In genomic region chr3:195260286-195260905, GRCh38 we compare ENCODE assay signal across 8 cellular contexts. TPM values are rescaled to one million over a fixed set of nuclear protein-coding genes. Genes with fewer than 3 reads are reported as not detected.
A peak's percentile ranks its signal among the peaks of the same experiment; 100 is the strongest.
DNase-seq lines count a peak whose midpoint lies in the region; ATAC-seq lines count a peak whose summit lies in the region.

No MANE protein-coding gene starts in this region.

- H3K4me3 Mint-ChIP-seq in activated CD8-positive, alpha-beta T cell treated with anti-CD3 and anti-CD28 coated beads, Interleukin-2, amount 10 ng/mL, durations not matched to agents 7 days and 5 days = peak overlapping the region; percentile 77

- H3K36me3 Mint-ChIP-seq in activated CD8-positive, alpha-beta T cell treated with anti-CD3 and anti-CD28 coated beads, Interleukin-2, amount 10 ng/mL, durations not matched to agents 7 days and 5 days (ENCODE audit: low read depth) = peaks cover 5% of the 10 kb centered on the region

- POLR2A ChIA-PET in activated CD8-positive, alpha-beta T cell treated with anti-CD3 and anti-CD28 coated beads, Interleukin-2, amount 10 ng/mL, durations not matched to agents 7 days and 5 days (lab: Charles Lee) = interaction anchor here (0.9 to 1.8 kb wide), 3 partner anchors 573 to 588 kb away, joined by 4 to 8 read pairs (median 4); partner anchors contain the start of gene LSG1

- H3K27me3 Mint-ChIP-seq in activated CD8-positive, alpha-beta T cell treated with anti-CD3 and anti-CD28 coated beads, Interleukin-2, amount 10 ng/mL, durations not matched to agents 7 days and 5 days (ENCODE audit: low read depth) = no peaks in the 10 kb centered on the region

- H3K4me1 Mint-ChIP-seq in activated CD8-positive, alpha-beta T cell treated with anti-CD3 and anti-CD28 coated beads, Interleukin-2, amount 10 ng/mL, durations not matched to agents 7 days and 5 days (ENCODE audit: low read depth) = peaks cover 39% of the 10 kb centered on the region

- H3K27ac Mint-ChIP-seq in activated CD8-positive, alpha-beta T cell treated with anti-CD3 and anti-CD28 coated beads, Interleukin-2, amount 10 ng/mL, durations not matched to agents 7 days and 5 days = peak overlapping the region; percentile 69

- intact Hi-C loops in Right ventricle myocardium superior (cut with DNase I) = loop anchor here (2.0 kb wide), 2 partner anchors 258 to 578 kb away; no protein-coding TSS in a partner anchor
- intact Hi-C loops in posterior vena cava (cut with DNase I) = no loop called here

- CTCF ChIA-PET in activated CD8-positive, alpha-beta T cell treated with anti-CD3 and anti-CD28 coated beads, Interleukin-2, amount 10 ng/mL, durations not matched to agents 7 days and 5 days (lab: Charles Lee) = interaction anchor here (0.7 to 5.1 kb wide), 11 partner anchors 10 to 588 kb away, joined by 3 to 56 read pairs (median 3); partner anchors contain the start of genes LSG1 and XXYLT1

- H3K9me3 Mint-ChIP-seq in activated CD8-positive, alpha-beta T cell treated with anti-CD3 and anti-CD28 coated beads, Interleukin-2, amount 10 ng/mL, durations not matched to agents 7 days and 5 days (ENCODE audit: insufficient read depth) = no peaks in the 10 kb centered on the region

- DNase-seq in EH (ENCODE audit: low read depth) (peak; percentile 35), MV-4-11 (lab: John Stamatoyannopoulos, UW) (peak; percentile 33), Right ventricle myocardium superior (peak; percentile 69), posterior vena cava (ENCODE audit: low spot score) (peak; percentile 84), GOT3 (lab: John Stamatoyannopoulos, UW) (no peak), RPMI8226 (no peak)
- peak; percentile 39 for DNase-seq in activated CD8-positive, alpha-beta T cell treated with anti-CD3 and anti-CD28 coated beads, Interleukin-2, amount 10 ng/mL, durations not matched to agents 7 days and 5 days

- ATAC-seq in GM21737 (IDR thresholded peaks at IDR 0.05; ENCODE audit: unreplicated experiment) (peak; percentile 1), Right ventricle myocardium superior (ENCODE audit: poor library complexity) (peak; percentile 21)
- ATAC-seq in activated CD8-positive, alpha-beta T cell treated with anti-CD3 and anti-CD28 coated beads, Interleukin-2, amount 10 ng/mL, durations not matched to agents 7 days and 5 days = peak; percentile 25

RNA-seq across cellular contexts. Expression of gene XXYLT1, which starts 10.6 kb away (rescaled TPM):
- 10 to 100 TPM; 10.8 to 13.3 TPM for total RNA-seq in activated CD8-positive, alpha-beta T cell treated with anti-CD3 and anti-CD28 coated beads, Interleukin-2, amount 10 ng/mL, durations not matched to agents 7 days and 5 days
- total RNA-seq in Right ventricle myocardium superior (2.6 TPM), posterior vena cava (10 to 100 TPM; 11.3 to 15.7 TPM)

Comparison
In these comparisons a context has a peak if more than half of its experiments do, and no peak if none do; other contexts are left out.
1. DNase-seq: peak in EH (single experiment), MV-4-11 (single experiment), activated CD8-positive, alpha-beta T cell treated with anti-CD3 and anti-CD28 coated beads, Interleukin-2, amount 10 ng/mL, durations not matched to agents 7 days and 5 days (single experiment), Right ventricle myocardium superior (single experiment) and posterior vena cava (single experiment); none in GOT3 (single experiment) and RPMI8226 (single experiment).
2. Peak in every context shown above with its lines, with median percentiles within 50 percentile points of each other: ATAC-seq.